Comparison of ENCODE assay signal across 18 cellular contexts in genomic region chr14:103492156-103492555, GRCh38. TPM values are rescaled to one million over a fixed set of nuclear protein-coding genes. Genes with fewer than 3 reads are reported as not detected.
A peak's percentile ranks its signal among the peaks of the same experiment; 100 is the strongest.
DNase-seq lines count a peak whose midpoint lies in the region; ATAC-seq and TF ChIP-seq lines count a peak whose summit lies in the region.
"Had no signal": no experiment of that assay in that cellular context is flagged by ENCODE, and none has a peak within 500 bp of the region (broad histone marks: within the 10 kb centered on the region; RNA-seq: fewer than 3 reads in every experiment).

No MANE protein-coding gene starts in this region.

- ATAC-seq in GM23338 = no peak
- ATAC-seq in left lobe of liver = no peak
- ATAC-seq in gastrocnemius medialis = no peak
- no peak for ATAC-seq in mucosa of descending colon
- ATAC-seq in GM18498 (IDR thresholded peaks at IDR 0.05; ENCODE audit: unreplicated experiment) = no peak
- no peak for ATAC-seq in HG03571 (IDR thresholded peaks at IDR 0.05; ENCODE audit: unreplicated experiment)

- H3K36me3 Mint-ChIP-seq in GM23338 (ENCODE audit: low read depth) = peaks cover 26% of the 10 kb centered on the region

- H3K4me2 ChIP-seq in GM23338 = no peak overlapping the region

- H3K4me1 Mint-ChIP-seq in GM23338 = no peaks in the 10 kb centered on the region

- no peak overlapping the region for H3K27ac Mint-ChIP-seq in GM23338

- peak overlapping the region; percentile 52; the same call in 1 of the 2 replicates for H3K27ac ChIP-seq in GM23338 (ENCODE audit: low read depth)
- H3K27ac ChIP-seq in gastrocnemius medialis = peak overlapping the region in 3 of 4 donors; percentile 28 to 88 (median 35)
- H3K27ac ChIP-seq: C4-2B, SJCRH30 had no signal

- no peak overlapping the region for H3K4me3 ChIP-seq in GM23338
- no peak overlapping the region for H3K4me3 ChIP-seq in adipocyte (ENCODE audit: low read length)
- no peak overlapping the region for H3K4me3 ChIP-seq in gastrocnemius medialis
- no peak overlapping the region for H3K4me3 ChIP-seq in mucosa of descending colon
- H3K4me3 ChIP-seq: SJCRH30 had no signal

- no peak for TF ChIP-seq POLR2A in gastrocnemius medialis (IDR thresholded peaks at IDR 0.05)

- TF ChIP-seq CTCF in GM23338 (conservative IDR thresholded peaks at IDR 0.05; ENCODE audit: low read depth in 2 of 2) (no peak), gastrocnemius medialis (IDR thresholded peaks at IDR 0.05 in 4 of 5, conservative IDR thresholded peaks at IDR 0.05 in 1 of 5) (no peak), mucosa of descending colon (IDR thresholded peaks at IDR 0.05) (no peak)

- H3K27me3 ChIP-seq in GM23338 (ENCODE audit: insufficient read depth) = no peaks in the 10 kb centered on the region
- H3K27me3 ChIP-seq in adipocyte (replicated peaks; ENCODE audit: control insufficient read depth, insufficient read depth, low read length) = no peaks in the 10 kb centered on the region
- H3K27me3 ChIP-seq in gastrocnemius medialis = no peaks in the 10 kb centered on the region
- H3K27me3 ChIP-seq: SJCRH30 had no signal

- H3K27me3 Mint-ChIP-seq in GM23338 (ENCODE audit: insufficient read depth, low read depth, poor library complexity) = no peaks in the 10 kb centered on the region

- H3K36me3 ChIP-seq in GM23338 (ENCODE audit: insufficient read depth) (peaks cover 24% of the 10 kb centered on the region; the same call in 1 of the 2 replicates), adipocyte (ENCODE audit: control insufficient read depth, insufficient read depth, low read length, severe bottlenecking) (peaks cover 26% of the 10 kb centered on the region), gastrocnemius medialis (peaks cover 0 to 29% of the 10 kb centered on the region in 2 donors), mucosa of descending colon (ENCODE audit: low read depth) (no peaks in the 10 kb centered on the region)

- intact Hi-C loops in gastrocnemius medialis (cut with DNase I; ENCODE audit: low total_unique reads) (no loop called here), mucosa of descending colon (cut with DNase I, micrococcal nuclease) (no loop called here)

- no peaks in the 10 kb centered on the region for H3K9me3 Mint-ChIP-seq in GM23338

- H2AFZ ChIP-seq in GM23338 = no peak overlapping the region

- no peaks in the 10 kb centered on the region for H3K9me2 ChIP-seq in GM23338 (ENCODE audit: insufficient read depth)

- H3K4me3 Mint-ChIP-seq in GM23338 = no peak overlapping the region

- DNase-seq in GM23338 (ENCODE audit: low spot score) (no peak), adipocyte (ENCODE audit: low read depth) (no peak), left lobe of liver (ENCODE audit: low spot score) (peak; percentile 15), gastrocnemius medialis (no peak), mucosa of descending colon (no peak)
- DNase-seq: H7, KG1, NCI-H1092 treated with DMSO at 0.1 percent for 48 hours, NCI-H146, NCI-H2081, NCI-H2171, NCI-H345, NCI-H524, NCI-H774, SJCRH30 had no signal

- H3K4me1 ChIP-seq in GM23338 (ENCODE audit: insufficient read depth) (no peaks in the 10 kb centered on the region), adipocyte (ENCODE audit: control insufficient read depth, insufficient read depth, low read length) (peaks cover 53% of the 10 kb centered on the region), gastrocnemius medialis (peaks cover 49 to 54% of the 10 kb centered on the region in 2 donors), mucosa of descending colon (ENCODE audit: low read depth) (no peaks in the 10 kb centered on the region)
- H3K4me1 ChIP-seq: SJCRH30 had no signal

- no peaks in the 10 kb centered on the region for H3K79me2 ChIP-seq in GM23338 (replicated peaks; ENCODE audit: insufficient read depth)

- in situ Hi-C loops in gastrocnemius medialis (cut with MboI; ENCODE audit: low sequenced_read_pairs in 4 of 4) = no loop called here

- H3K9me3 ChIP-seq in adipocyte (ENCODE audit: control insufficient read depth, low read length) (no peaks in the 10 kb centered on the region), gastrocnemius medialis (no peaks in the 10 kb centered on the region), mucosa of descending colon (no peaks in the 10 kb centered on the region)
- H3K9me3 ChIP-seq: SJCRH30 had no signal

- peak overlapping the region; percentile 43 for H3K9ac ChIP-seq in adipocyte (ENCODE audit: low read length)

- no peaks in the 10 kb centered on the region; the same call in 1 of the 2 replicates for H4K20me1 ChIP-seq in GM23338 (replicated peaks; ENCODE audit: insufficient read depth)

- no peaks in the 10 kb centered on the region for H3F3A ChIP-seq in GM23338 (replicated peaks; ENCODE audit: low read depth)

TF ChIP-seq in GM23338, 12 proteins besides CTCF, POLR2A, EP300 and RAD21 (continues in another document):
- TF ChIP-seq ZNF114 (CRISPR knock-in tag; IDR thresholded peaks at IDR 0.05) = no peak
- TF ChIP-seq ETS1 (IDR thresholded peaks at IDR 0.05) = no peak
- TF ChIP-seq REST (IDR thresholded peaks at IDR 0.05; ENCODE audit: unreplicated experiment) = no peak
- TF ChIP-seq NANOG (IDR thresholded peaks at IDR 0.05; ENCODE audit: borderline replicate concordance) = no peak
- no peak for TF ChIP-seq POLR2AphosphoS5 (IDR thresholded peaks at IDR 0.05; ENCODE audit: low read depth)
- TF ChIP-seq ZNF331 (CRISPR knock-in tag; IDR thresholded peaks at IDR 0.05; ENCODE audit: low read depth) = no peak
- no peak for TF ChIP-seq CREB1 (CRISPR knock-in tag; IDR thresholded peaks at IDR 0.05; ENCODE audit: low read depth)
- TF ChIP-seq EZH2 (IDR thresholded peaks at IDR 0.05; ENCODE audit: low read depth, unreplicated experiment) = no peak
- TF ChIP-seq STAT1 (IDR thresholded peaks at IDR 0.05; ENCODE audit: unreplicated experiment) = no peak
- TF ChIP-seq JUNB (IDR thresholded peaks at IDR 0.05; ENCODE audit: unreplicated experiment) = no peak

RNA-seq across cellular contexts. Expression of gene CKB, which starts 30.5 kb away (rescaled TPM):
- total RNA-seq in GM23338 (2014; rRNA removed; shearing (Covaris generic)) = 504 and 604 TPM in 2 replicates
- polyA plus RNA-seq in GM23338 (2016; fragmentation: Nextera tagmentation; extraction: Ambion mirVana) = 846 and 852 TPM in 2 replicates
- total RNA-seq in left lobe of liver = 10.2 TPM
- total RNA-seq in gastrocnemius medialis = 100 to 1,000 TPM in 1 of 4 donors, 10 to 100 TPM in 3; 20.7 to 110 (median 43.4) TPM
- total RNA-seq in mucosa of descending colon = 1,000 to 10,000 TPM; 1,316 to 3,346 (median 2,079) TPM

RNA-seq across cellular contexts. Expression of gene TRMT61A, which starts 36.8 kb away (rescaled TPM):
- total RNA-seq in GM23338 (2014; rRNA removed; shearing (Covaris generic)) = 22.0 and 28.2 TPM in 2 replicates
- 13.2 and 13.4 TPM in 2 replicates for polyA plus RNA-seq in GM23338 (2016; fragmentation: Nextera tagmentation; extraction: Ambion mirVana)
- 6.0 TPM for total RNA-seq in left lobe of liver
- total RNA-seq in gastrocnemius medialis = 10 to 100 TPM in 1 of 4 donors, 1 to 10 TPM in 3; 8.3 to 11.0 (median 9.6) TPM
- 10 to 100 TPM; 10.2 to 23.7 (median 10.5) TPM for total RNA-seq in mucosa of descending colon
